Comparison of ENCODE assay signal across 8 cellular contexts in the genomic region with DNA sequence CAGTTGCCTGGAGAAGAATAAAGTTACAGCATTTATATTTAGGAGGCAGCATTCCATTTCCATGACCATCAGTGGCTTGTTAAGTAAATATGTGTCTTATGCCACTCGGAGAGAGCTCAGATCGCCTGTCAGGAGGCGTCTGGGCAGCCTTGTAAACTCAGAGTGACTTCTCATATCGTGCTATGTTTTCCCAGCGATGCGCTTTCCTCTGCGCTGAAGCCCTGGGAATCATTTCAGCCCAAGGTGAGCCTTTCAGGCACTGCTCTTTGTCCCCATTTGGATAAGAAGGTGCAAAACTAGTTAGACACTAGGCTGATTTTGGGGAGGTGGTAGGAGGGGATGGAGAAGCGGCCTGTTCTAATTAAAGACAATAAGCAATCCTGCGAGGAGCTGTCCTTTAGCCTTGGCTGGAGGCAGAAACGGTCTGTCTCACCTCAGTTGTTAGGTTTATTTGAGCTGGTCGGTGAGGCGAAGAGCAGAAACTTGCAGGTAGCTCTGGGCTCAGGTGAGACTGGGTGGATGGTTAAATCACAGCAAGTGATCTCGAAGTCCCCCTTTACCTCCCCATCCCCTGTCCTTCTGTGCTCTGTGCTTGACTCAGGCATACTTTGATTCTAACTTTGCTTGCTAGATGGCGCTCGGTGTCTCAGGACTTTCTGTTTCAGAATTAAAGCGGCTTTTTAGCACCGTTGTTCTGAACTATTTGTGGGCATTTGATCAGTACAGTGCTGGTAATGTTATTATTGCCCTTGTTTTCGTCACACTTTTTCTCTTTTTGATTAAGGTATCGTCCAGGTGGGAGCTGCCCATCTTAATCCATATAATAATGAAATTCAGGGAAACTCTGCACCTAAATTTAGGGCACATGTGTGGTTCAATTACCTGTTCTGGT. TPM values are rescaled to one million over a fixed set of nuclear protein-coding genes. Genes with fewer than 3 reads are reported as not detected.
A peak's percentile ranks its signal among the peaks of the same experiment; 100 is the strongest.
DNase-seq lines count a peak whose midpoint lies in the region; ATAC-seq, FAIRE-seq and TF ChIP-seq lines count a peak whose summit lies in the region.

No MANE protein-coding gene starts in this region.

- H3K9me1 ChIP-seq in keratinocyte (ENCODE audit: control insufficient read depth, extremely low read depth, insufficient read depth, low read length): no peaks in the 10 kb centered on the region

- H3K9ac ChIP-seq in keratinocyte (ENCODE audit: control insufficient read depth, extremely low read depth, insufficient read depth, low read length): no peak overlapping the region

- in situ Hi-C loops in astrocyte of the spinal cord (cut with HindIII; ENCODE audit: low sequenced_read_pairs): no loop called here

- no peaks in the 10 kb centered on the region for H3K36me3 ChIP-seq in BE2C
- H3K36me3 ChIP-seq in keratinocyte (ENCODE audit: control insufficient read depth in 2 of 2, extremely low read depth in 1 of 2, insufficient read depth in 2 of 2, low read length in 2 of 2): no peaks in the 10 kb centered on the region
- H3K36me3 ChIP-seq in upper lobe of left lung: no peaks in the 10 kb centered on the region

- peaks cover 5% of the 10 kb centered on the region for H4K20me1 ChIP-seq in keratinocyte (ENCODE audit: control insufficient read depth, extremely low read depth, insufficient read depth, low read length)

- ATAC-seq in HG02763 (IDR thresholded peaks at IDR 0.05; ENCODE audit: unreplicated experiment): peak; percentile 82
- peak; percentile 53 to 70 for ATAC-seq in upper lobe of left lung (ENCODE audit: low FRiP score in 2 of 2)
- no peak for ATAC-seq in HG03571 (IDR thresholded peaks at IDR 0.05; ENCODE audit: unreplicated experiment)

- WGBS in upper lobe of left lung, 2 donors: 13 to 14% methylated on average over 19 of the region's 19 CpGs

- H3K4me1 ChIP-seq in BE2C: no peaks in the 10 kb centered on the region
- H3K4me1 ChIP-seq in keratinocyte (ENCODE audit: control insufficient read depth, extremely low read depth, insufficient read depth, low read length): no peaks in the 10 kb centered on the region
- peaks cover 8 to 27% (median 13%) of the 10 kb centered on the region in 4 donors for H3K4me1 ChIP-seq in upper lobe of left lung

- dilution Hi-C loops in keratinocyte (cut with MboI; ENCODE audit: extremely low pct_ligation_motif_present, low sequenced_read_pairs): no loop called here

- H2AFZ ChIP-seq in keratinocyte (ENCODE audit: control insufficient read depth, low read length): no peak overlapping the region

- TF ChIP-seq POLR2A in GM12892 (IDR thresholded peaks at IDR 0.05; ENCODE audit: low read depth, low read length) (no peak), upper lobe of left lung (IDR thresholded peaks at IDR 0.05) (no peak)

- no peak for TF ChIP-seq EP300 in upper lobe of left lung (IDR thresholded peaks at IDR 0.05)

- peak overlapping the region; percentile 33 for H3K4me2 ChIP-seq in keratinocyte (ENCODE audit: control insufficient read depth, extremely low read depth, insufficient read depth, low read depth, low read length)

- H3K27ac ChIP-seq in keratinocyte (ENCODE audit: control insufficient read depth, insufficient read depth, low read length): no peak overlapping the region
- peak overlapping the region in 2 of 4 donors; percentile 19 to 28 for H3K27ac ChIP-seq in upper lobe of left lung

- FAIRE-seq in GM12892 (lab: Jason Lieb, UNC) (peak; percentile 82), keratinocyte (lab: Jason Lieb, UNC) (peak; percentile 79)

- H3K27me3 ChIP-seq in BE2C (peaks cover 46% of the 10 kb centered on the region), keratinocyte (ENCODE audit: control insufficient read depth, extremely low read depth, insufficient read depth, low read length) (peaks cover 93% of the 10 kb centered on the region), upper lobe of left lung (peaks cover 0 to 63% (median 24%) of the 10 kb centered on the region in 4 donors)

- no peaks in the 10 kb centered on the region for H3K9me3 ChIP-seq in BE2C
- H3K9me3 ChIP-seq in keratinocyte (ENCODE audit: control insufficient read depth, low read depth, low read length): no peaks in the 10 kb centered on the region
- H3K9me3 ChIP-seq in upper lobe of left lung: no peaks in the 10 kb centered on the region

- H3K4me3 ChIP-seq in BE2C (ENCODE audit: low read depth, low read length): peak overlapping the region; percentile 39
- H3K4me3 ChIP-seq in astrocyte of the spinal cord (ENCODE audit: low read depth, low read length): peak overlapping the region; percentile 3
- no peak overlapping the region for H3K4me3 ChIP-seq in keratinocyte (ENCODE audit: control insufficient read depth in 2 of 3, extremely low read depth in 1 of 3, insufficient read depth in 2 of 3, low read depth in 1 of 3, low read length in 3 of 3)
- peak overlapping the region in 2 of 4 donors; percentile 9 to 13 for H3K4me3 ChIP-seq in upper lobe of left lung

- TF ChIP-seq CTCF in BE2C (IDR thresholded peaks at IDR 0.05; ENCODE audit: low read depth, low read length): peak; percentile 77
- peak; percentile 73 for TF ChIP-seq CTCF in astrocyte of the spinal cord (IDR thresholded peaks at IDR 0.05; ENCODE audit: low read depth, low read length)
- peak; percentile 37 to 72 (median 44) for TF ChIP-seq CTCF in keratinocyte (optimal IDR thresholded peaks at IDR 0.05 in 1 of 3, IDR thresholded peaks at IDR 0.05 in 1 of 3, conservative IDR thresholded peaks at IDR 0.05 in 1 of 3; ENCODE audit: extremely low read depth in 1 of 3, insufficient read depth in 2 of 3, low read length in 3 of 3)
- TF ChIP-seq CTCF in upper lobe of left lung (IDR thresholded peaks at IDR 0.05): peak in 4 of 6 experiments; percentile 13 to 30 (median 23)

- no peaks in the 10 kb centered on the region for H3K79me2 ChIP-seq in keratinocyte (ENCODE audit: control insufficient read depth, insufficient read depth, low read length)

- DNase-seq in BE2C (peak; percentile 51), GM12892 (ENCODE audit: insufficient read length) (no peak), NCI-H226 (peak; percentile 45), astrocyte of the spinal cord (ENCODE audit: low read depth, low spot score) (peak; percentile 89), keratinocyte (ENCODE audit: low read depth, low spot score) (no peak), upper lobe of left lung (no peak)

RNA-seq across cellular contexts. Expression of a gene that starts 24.6 kb away (rescaled TPM):
- 13.1 TPM for polyA plus RNA-seq in BE2C (2012; ENCODE audit: insufficient read depth, insufficient read length, low read depth)
- not detected for polyA plus RNA-seq in GM12892 (2012; ENCODE audit: missing spikeins)
- 0.03 TPM in 1 of 3 replicates, not detected in the others for polyA plus RNA-seq in keratinocyte
- not detected for polyA plus RNA-seq in keratinocyte (2011; ENCODE audit: low read depth)
- 0.06 TPM in 1 of 2 replicates, not detected in the other for polyA plus RNA-seq in keratinocyte (2011; cell fraction: cytosol; rRNA removed)
- polyA plus RNA-seq in keratinocyte (2011; cell fraction: nucleus; rRNA removed): 0.05 and 0.13 TPM in 2 replicates
- not detected in 2 replicates for polyA plus RNA-seq in keratinocyte (2012; ENCODE audit: low replicate concordance)
- polyA minus RNA-seq in keratinocyte: 0.43 TPM in 1 of 3 replicates, not detected in the others
- 2.7 TPM for polyA minus RNA-seq in keratinocyte (2011; cell fraction: cytosol; rRNA and poly(A)+ RNA removed)
- polyA minus RNA-seq in keratinocyte (2011; cell fraction: nucleus; rRNA and poly(A)+ RNA removed): 0.53 and 0.54 TPM in 2 replicates
- 10 to 100 TPM in 5 of 6 donors, 1 to 10 TPM in 1; 8.9 to 70.3 (median 29.4) TPM for total RNA-seq in upper lobe of left lung

RNA-seq across cellular contexts. Expression of a gene that starts 26.6 kb away (rescaled TPM):
- polyA plus RNA-seq in BE2C (2012; ENCODE audit: insufficient read depth, insufficient read length, low read depth): 2.7 TPM
- polyA plus RNA-seq in GM12892 (2012; ENCODE audit: missing spikeins): 1.2 TPM
- polyA plus RNA-seq in keratinocyte: 0.06 to 0.33 TPM (median 0.25 TPM) in 3 replicates
- not detected for polyA plus RNA-seq in keratinocyte (2011; ENCODE audit: low read depth)
- polyA plus RNA-seq in keratinocyte (2011; cell fraction: cytosol; rRNA removed): 0.19 and 0.61 TPM in 2 replicates
- 0.49 and 0.65 TPM in 2 replicates for polyA plus RNA-seq in keratinocyte (2011; cell fraction: nucleus; rRNA removed)
- polyA plus RNA-seq in keratinocyte (2012; ENCODE audit: low replicate concordance): 0.17 TPM in 1 of 2 replicates, not detected in the other
- polyA minus RNA-seq in keratinocyte: 0.06 to 0.07 TPM in 2 of 3 replicates, not detected in the other
- not detected for polyA minus RNA-seq in keratinocyte (2011; cell fraction: cytosol; rRNA and poly(A)+ RNA removed)
- polyA minus RNA-seq in keratinocyte (2011; cell fraction: nucleus; rRNA and poly(A)+ RNA removed): 0.21 and 0.70 TPM in 2 replicates
- 10 to 100 TPM in 4 of 6 donors, 1 to 10 TPM in 2; 4.4 to 19.9 (median 11.4) TPM for total RNA-seq in upper lobe of left lung

Comparison
In these comparisons a context has a peak if more than half of its experiments do, and no peak if none do; other contexts are left out.
1. DNase-seq: peak in BE2C (single experiment), NCI-H226 (single experiment) and astrocyte of the spinal cord (single experiment); none in GM12892 (single experiment), keratinocyte (single experiment) and upper lobe of left lung (0 of 2).
2. H3K4me3 ChIP-seq: peak in BE2C (single experiment) and astrocyte of the spinal cord (single experiment); none in keratinocyte (0 of 3).
3. CTCF ChIP-seq: peak in every context shown above with its lines; median percentile 77 in BE2C; 73 in astrocyte of the spinal cord; 44 in keratinocyte; 23 in upper lobe of left lung.